ENCODE assay signal across 12 cellular contexts in genomic region chr1:41649445-41650175, GRCh38.
DNase-seq lines count a peak whose midpoint lies in the region; ATAC-seq, FAIRE-seq and TF ChIP-seq lines count a peak whose summit lies in the region.
"Had no signal": no experiment of that assay in that cellular context is flagged by ENCODE, and none has a peak within 500 bp of the region (broad histone marks: within the 10 kb centered on the region; RNA-seq: fewer than 3 reads in every experiment).

No MANE protein-coding gene starts in this region.

- no peak for TF ChIP-seq POLR2A in GM12892 (IDR thresholded peaks at IDR 0.05; ENCODE audit: low read depth, low read length)

- peak; percentile 71 for FAIRE-seq in GM12892 (lab: Jason Lieb, UNC)
- FAIRE-seq: bronchial epithelial cell had no signal

- TF ChIP-seq CTCF in chondrocyte (IDR thresholded peaks at IDR 0.05) (no peak), osteocyte (IDR thresholded peaks at IDR 0.05) (no peak)

- H3K27ac Mint-ChIP-seq in chondrocyte (ENCODE audit: unreplicated experiment), result peak overlapping the region; percentile 95
- peak overlapping the region; percentile 39 for H3K27ac Mint-ChIP-seq in osteocyte (ENCODE audit: unreplicated experiment)
- H3K27ac Mint-ChIP-seq: nephron progenitor cell had no signal

- no peak for DNase-seq in GM12892 (ENCODE audit: insufficient read length)
- peak; percentile 17 for DNase-seq in SK-N-DZ (ENCODE audit: low spot score)
- DNase-seq in chondrocyte (ENCODE audit: low spot score), result no peak
- no peak for DNase-seq in osteocyte (ENCODE audit: extremely low spot score, unreplicated experiment)
- DNase-seq in NCI-H2196 treated with DMSO at 0.1 percent for 48 hours (lab: John Stamatoyannopoulos, UW; ENCODE audit: unreplicated experiment), result no peak
- DNase-seq: GF-D8, NCI-H146, nephron progenitor cell had no signal

- H3K4me1 Mint-ChIP-seq in chondrocyte (ENCODE audit: low read depth), result peaks cover 23% of the 10 kb centered on the region
- H3K4me1 Mint-ChIP-seq in osteocyte (ENCODE audit: unreplicated experiment), result peaks cover 12% of the 10 kb centered on the region

- H3K27me3 Mint-ChIP-seq in chondrocyte (ENCODE audit: low read depth) (no peaks in the 10 kb centered on the region), osteocyte (ENCODE audit: unreplicated experiment) (no peaks in the 10 kb centered on the region)
- H3K27me3 Mint-ChIP-seq: IgD-negative memory B cell had no signal

- ATAC-seq in HG02973 (IDR thresholded peaks at IDR 0.05; ENCODE audit: unreplicated experiment) (no peak), GM18858 (IDR thresholded peaks at IDR 0.05; ENCODE audit: unreplicated experiment) (no peak)

- peaks cover 1% of the 10 kb centered on the region for H3K36me3 Mint-ChIP-seq in chondrocyte (ENCODE audit: low read depth)
- no peaks in the 10 kb centered on the region for H3K36me3 Mint-ChIP-seq in osteocyte (ENCODE audit: unreplicated experiment)
- H3K36me3 Mint-ChIP-seq: IgD-negative memory B cell had no signal

- no peaks in the 10 kb centered on the region for H3K9me3 Mint-ChIP-seq in chondrocyte (ENCODE audit: low read depth)
- no peaks in the 10 kb centered on the region for H3K9me3 Mint-ChIP-seq in osteocyte (ENCODE audit: unreplicated experiment)
- H3K9me3 Mint-ChIP-seq: IgD-negative memory B cell, nephron progenitor cell had no signal

- H3K4me3 Mint-ChIP-seq in chondrocyte (ENCODE audit: unreplicated experiment) (peak overlapping the region; percentile 45), osteocyte (ENCODE audit: unreplicated experiment) (no peak overlapping the region)
- H3K4me3 Mint-ChIP-seq: nephron progenitor cell had no signal
